11 cellular contexts compared by ENCODE assay signal in genomic region chr3:120460862-120461261, GRCh38.
"Had no signal": no experiment of that assay in that cellular context is flagged by ENCODE, and none has a peak within 500 bp of the region (broad histone marks: within the 10 kb centered on the region; RNA-seq: fewer than 3 reads in every experiment).

No MANE protein-coding gene starts in this region.

- H3K27ac ChIP-seq: colonic mucosa, esophagus muscularis mucosa, WERI-Rb-1 had no signal

- H3K4me1 ChIP-seq: colonic mucosa had no signal

- H3K36me3 Mint-ChIP-seq: stimulated activated effector memory CD8-positive, alpha-beta T cell treated with anti-CD3 and anti-CD28 coated beads, Interleukin-12 subunit alpha, Interleukin-12 subunit beta, amount 100 ng/mL, for 72 hours had no signal

- H3K27ac Mint-ChIP-seq: stimulated activated effector memory CD8-positive, alpha-beta T cell treated with anti-CD3 and anti-CD28 coated beads, Interleukin-12 subunit alpha, Interleukin-12 subunit beta, amount 100 ng/mL, for 72 hours had no signal

- DNase-seq: activated CD4-positive, alpha-beta T cell treated with anti-CD3 and anti-CD28 coated beads, Interleukin-2, amount 50 U/mL, for 48 hours; activated naive CD4-positive, alpha-beta T cell treated with anti-CD3 and anti-CD28 coated beads, Interleukin-2, amount 50 U/mL, for 16 hours; central memory CD4-positive, alpha-beta T cell; colonic mucosa; left ventricle myocardium superior; mesendoderm; T-helper 1 cell; T1000; WERI-Rb-1 had no signal

- H3K4me3 ChIP-seq: colonic mucosa, esophagus muscularis mucosa had no signal

- H3K4me3 Mint-ChIP-seq: stimulated activated effector memory CD8-positive, alpha-beta T cell treated with anti-CD3 and anti-CD28 coated beads, Interleukin-12 subunit alpha, Interleukin-12 subunit beta, amount 100 ng/mL, for 72 hours had no signal

- H3K9me3 ChIP-seq: colonic mucosa, esophagus muscularis mucosa had no signal

- H3K36me3 ChIP-seq: colonic mucosa, esophagus muscularis mucosa, WERI-Rb-1 had no signal

- H3K9me3 Mint-ChIP-seq: stimulated activated effector memory CD8-positive, alpha-beta T cell treated with anti-CD3 and anti-CD28 coated beads, Interleukin-12 subunit alpha, Interleukin-12 subunit beta, amount 100 ng/mL, for 72 hours had no signal

- ATAC-seq: left ventricle myocardium superior; stimulated activated effector memory CD8-positive, alpha-beta T cell treated with anti-CD3 and anti-CD28 coated beads, Interleukin-12 subunit alpha, Interleukin-12 subunit beta, amount 100 ng/mL, for 72 hours had no signal

- H3K27me3 ChIP-seq: colonic mucosa, esophagus muscularis mucosa had no signal

- H3K4me1 Mint-ChIP-seq: stimulated activated effector memory CD8-positive, alpha-beta T cell treated with anti-CD3 and anti-CD28 coated beads, Interleukin-12 subunit alpha, Interleukin-12 subunit beta, amount 100 ng/mL, for 72 hours had no signal
